ENCODE assay signal across 22 cellular contexts in the genomic region with DNA sequence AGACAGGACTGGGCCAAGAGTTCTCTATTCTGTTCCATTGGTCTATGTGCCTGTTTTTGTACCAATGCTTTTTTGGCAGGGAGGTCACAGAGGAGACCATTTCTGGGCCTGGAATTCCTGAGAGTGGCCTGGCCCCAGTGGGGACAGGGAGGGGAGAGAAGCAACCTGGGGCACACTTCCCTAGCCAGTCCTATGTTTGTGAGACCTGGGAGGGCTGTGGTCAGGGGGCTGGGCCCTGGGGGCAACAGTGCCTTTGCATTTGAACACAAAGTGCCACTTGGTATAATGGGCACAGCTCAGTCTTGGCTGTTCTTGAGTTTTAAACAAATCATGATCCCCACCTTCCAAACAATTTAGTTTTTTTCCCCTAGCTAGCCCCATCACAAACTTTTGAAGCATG.
"Had no signal": no experiment of that assay in that cellular context is flagged by ENCODE, and none has a peak within 500 bp of the region (broad histone marks: within the 10 kb centered on the region; RNA-seq: fewer than 3 reads in every experiment).

No MANE protein-coding gene starts in this region.

- FAIRE-seq: frontal cortex had no signal

- ATAC-seq: activated CD8-positive, alpha-beta T cell treated with anti-CD3 and anti-CD28 coated beads for 36 hours; activated T-helper 17 cell treated with anti-CD3 and anti-CD28 coated beads, Interleukin-2, amount 50 U/mL, for 72 hours; natural killer cell; stimulated activated naive CD8-positive, alpha-beta T cell treated with anti-CD3 and anti-CD28 coated beads, Interleukin-15, amount 100 ng/mL, for 72 hours had no signal

- H3K36me3 ChIP-seq: brain microvascular endothelial cell, prostate gland, right atrium auricular region, suprapubic skin, upper lobe of left lung had no signal

- DNase-seq: activated CD4-positive, alpha-beta T cell treated with anti-CD3 and anti-CD28 coated beads, Interleukin-2, amount 10 ng/mL, durations not matched to agents 24 days and 14 days; activated CD8-positive, alpha-beta T cell treated with anti-CD3 and anti-CD28 coated beads for 36 hours; activated naive CD4-positive, alpha-beta T cell; activated naive CD8-positive, alpha-beta T cell treated with anti-CD3 and anti-CD28 coated beads for 36 hours; activated T-cell treated with anti-CD3 and anti-CD28 coated beads, Interleukin-2, amount 50 U/mL, for 1 hour; amygdala; brain microvascular endothelial cell; erythroblast; immature natural killer cell; mesendoderm; natural killer cell; occipital lobe; stimulated activated CD4-positive, alpha-beta T cell treated with anti-CD3 and anti-CD28 coated beads, Interleukin-15, amount 100 ng/mL, for 24 hours; stimulated activated CD4-positive, alpha-beta T cell treated with anti-CD3 and anti-CD28 coated beads, Interleukin-4, amount 100 ng/mL, for 1 hour; stimulated activated naive CD8-positive, alpha-beta T cell treated with anti-CD3 and anti-CD28 coated beads, Interleukin-15, amount 100 ng/mL, for 72 hours; T1000; upper lobe of left lung had no signal

- H3K27ac ChIP-seq: brain microvascular endothelial cell, prostate gland, suprapubic skin, upper lobe of left lung had no signal

- H3K4me3 ChIP-seq: prostate gland, suprapubic skin, upper lobe of left lung had no signal

- H3K4me1 ChIP-seq: prostate gland had no signal

- H3K9me3 ChIP-seq: prostate gland, right atrium auricular region, suprapubic skin, upper lobe of left lung had no signal

- H3K27me3 ChIP-seq: brain microvascular endothelial cell, right atrium auricular region, suprapubic skin had no signal
